Comparison of ENCODE assay signal across 5 cellular contexts in genomic region chr9:33829688-33830230, GRCh38. TPM values are rescaled to one million over a fixed set of nuclear protein-coding genes. Genes with fewer than 3 reads are reported as not detected.
"Had no signal": no experiment of that assay in that cellular context is flagged by ENCODE, and none has a peak within 500 bp of the region (broad histone marks: within the 10 kb centered on the region; RNA-seq: fewer than 3 reads in every experiment).

No MANE protein-coding gene starts in this region.

RNA-seq across cellular contexts. Expression of gene PRSS3, which starts 34.4 kb away (rescaled TPM):
- total RNA-seq: activated B cell treated with CpG ODN at 0.5 μM for 24 hours; activated CD8-positive, alpha-beta T cell treated with anti-CD3 and anti-CD28 coated beads for 36 hours; activated T-helper 17 cell treated with anti-CD3 and anti-CD28 coated beads, Interleukin-2, amount 50 U/mL, for 72 hours; astrocyte; cardiac septum had no signal
